8 cellular contexts compared by ENCODE assay signal in the genomic region with DNA sequence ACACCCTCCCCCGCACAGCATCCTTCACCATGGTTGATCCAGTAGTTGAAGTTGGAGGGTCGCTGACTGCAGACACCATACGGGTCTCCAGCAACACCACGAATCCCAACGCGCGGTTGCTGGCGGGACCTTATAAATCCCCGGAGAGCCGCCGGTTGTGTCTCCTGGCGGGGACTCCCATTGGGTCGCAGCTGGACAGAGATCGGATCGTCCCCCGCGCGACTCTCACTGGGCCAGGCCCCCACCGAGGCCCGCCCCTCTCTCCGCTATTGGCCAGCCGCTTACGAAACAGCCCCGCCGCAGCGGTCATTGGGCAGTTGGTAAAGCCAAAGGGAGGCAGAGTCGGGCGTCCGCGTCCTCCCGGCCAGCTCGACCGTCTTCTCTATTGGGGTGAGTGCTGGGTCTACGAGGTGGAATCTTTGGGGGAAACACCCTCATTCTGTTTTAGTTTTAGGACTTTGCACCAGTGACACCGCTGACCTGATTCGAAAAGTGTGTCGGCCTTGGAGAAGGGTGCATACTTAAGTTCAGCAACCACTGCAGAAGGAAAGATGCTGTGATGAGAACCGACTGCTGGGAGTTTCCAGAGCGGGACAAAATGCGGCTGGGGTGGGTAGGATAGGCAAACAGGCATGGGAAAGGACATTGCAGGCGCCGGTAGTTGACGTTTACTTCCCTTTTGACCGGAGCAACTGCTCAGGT. TPM values are rescaled to one million over a fixed set of nuclear protein-coding genes. Genes with fewer than 3 reads are reported as not detected.
DNase-seq lines count a peak whose midpoint lies in the region; ATAC-seq, FAIRE-seq and TF ChIP-seq lines count a peak whose summit lies in the region.

No MANE protein-coding gene starts in this region.

- TF ChIP-seq CTCF in D721Med (IDR thresholded peaks at IDR 0.05; ENCODE audit: insufficient read depth, missing control alignments) (no peak), Peyer's patch (IDR thresholded peaks at IDR 0.05) (no peak)

- H3K36me3 Mint-ChIP-seq in activated naive CD8-positive, alpha-beta T cell treated with anti-CD3 and anti-CD28 coated beads, Interleukin-2, amount 50 U/mL, for 24 hours (ENCODE audit: low read depth) = no peaks in the 10 kb centered on the region

- H3K27me3 Mint-ChIP-seq in activated naive CD8-positive, alpha-beta T cell treated with anti-CD3 and anti-CD28 coated beads, Interleukin-2, amount 50 U/mL, for 24 hours = peaks cover 52% of the 10 kb centered on the region

- H3K4me3 Mint-ChIP-seq in activated naive CD8-positive, alpha-beta T cell treated with anti-CD3 and anti-CD28 coated beads, Interleukin-2, amount 50 U/mL, for 24 hours = peak overlapping the region; percentile 74

- DNase-seq in D721Med (ENCODE audit: insufficient read length, low spot score) (peak; percentile 46), KG1 (lab: John Stamatoyannopoulos, UW) (peak; percentile 78), Peyer's patch (peak; percentile 86 to 97 (median 95)), Right ventricle myocardium inferior (ENCODE audit: missing footprints) (peak; percentile 98), non-pigmented ciliary epithelial cell (ENCODE audit: low read depth) (peak; percentile 48), ureter (ENCODE audit: low spot score) (peak; percentile 91)
- DNase-seq in activated naive CD8-positive, alpha-beta T cell treated with anti-CD3 and anti-CD28 coated beads, Interleukin-2, amount 50 U/mL, for 24 hours = peak; percentile 61

- H3K27me3 ChIP-seq in Peyer's patch = no peaks in the 10 kb centered on the region

- H3K27ac Mint-ChIP-seq in activated naive CD8-positive, alpha-beta T cell treated with anti-CD3 and anti-CD28 coated beads, Interleukin-2, amount 50 U/mL, for 24 hours = no peak overlapping the region

- H3K4me1 ChIP-seq in Peyer's patch = peaks cover 0 to 44% (median 3%) of the 10 kb centered on the region in 4 donors

- H3K9me3 Mint-ChIP-seq in activated naive CD8-positive, alpha-beta T cell treated with anti-CD3 and anti-CD28 coated beads, Interleukin-2, amount 50 U/mL, for 24 hours = no peaks in the 10 kb centered on the region

- no peaks in the 10 kb centered on the region for H3K36me3 ChIP-seq in Peyer's patch

- peak; percentile 61 to 76 for TF ChIP-seq POLR2A in Peyer's patch (IDR thresholded peaks at IDR 0.05)

- FAIRE-seq in D721Med (lab: Jason Lieb, UNC) = no peak

- H3K27ac ChIP-seq in Peyer's patch = peak overlapping the region; percentile 62 to 91 (median 78)

- peaks cover 5% of the 10 kb centered on the region for H3K4me1 Mint-ChIP-seq in activated naive CD8-positive, alpha-beta T cell treated with anti-CD3 and anti-CD28 coated beads, Interleukin-2, amount 50 U/mL, for 24 hours

- no peaks in the 10 kb centered on the region for H3K9me3 ChIP-seq in Peyer's patch

- intact Hi-C loops in Right ventricle myocardium inferior (cut with DNase I) = no loop called here

- H3K4me3 ChIP-seq in Peyer's patch = peak overlapping the region; percentile 61 to 80 (median 72)

- peak; percentile 81 for ATAC-seq in GM21619 (IDR thresholded peaks at IDR 0.05; ENCODE audit: unreplicated experiment)
- peak; percentile 85 for ATAC-seq in activated naive CD8-positive, alpha-beta T cell treated with anti-CD3 and anti-CD28 coated beads, Interleukin-2, amount 50 U/mL, for 24 hours
- peak; percentile 96 for ATAC-seq in Right ventricle myocardium inferior

RNA-seq across cellular contexts. Expression of a gene that starts 27.4 kb away (rescaled TPM):
- 10 to 100 TPM in 1 of 4 donors, 1 to 10 TPM in 3; 5.8 to 13.0 (median 8.0) TPM for total RNA-seq in Peyer's patch
- 6.1 TPM for total RNA-seq in Right ventricle myocardium inferior
- 6.9 TPM for total RNA-seq in ureter

RNA-seq across cellular contexts. Expression of a gene that starts 50.8 kb away (rescaled TPM):
- total RNA-seq in Peyer's patch = not detected
- total RNA-seq in Right ventricle myocardium inferior = 0.54 TPM
- total RNA-seq in ureter = 2.6 TPM

RNA-seq across cellular contexts. Expression of a gene that starts 53.4 kb away (rescaled TPM):
- 10 to 100 TPM; 43.8 to 66.8 (median 51.9) TPM for total RNA-seq in Peyer's patch
- total RNA-seq in Right ventricle myocardium inferior = 10.8 TPM
- 139 TPM for total RNA-seq in ureter

Comparison
In these comparisons a context has a peak if more than half of its experiments do, and no peak if none do; other contexts are left out.
1. Peak in every context shown above with its lines: DNase-seq, ATAC-seq, H3K4me3 ChIP-seq and H3K27ac ChIP-seq.
2. DNase-seq: peak in every context shown above with its lines; median percentile 98 in Right ventricle myocardium inferior; 95 in Peyer's patch; 91 in ureter; 78 in KG1; 61 in activated naive CD8-positive, alpha-beta T cell treated with anti-CD3 and anti-CD28 coated beads, Interleukin-2, amount 50 U/mL, for 24 hours; 48 in non-pigmented ciliary epithelial cell; 46 in D721Med.